ENCODE assay signal across 12 cellular contexts in genomic region chr2:160223560-160223959, GRCh38. TPM values are rescaled to one million over a fixed set of nuclear protein-coding genes. Genes with fewer than 3 reads are reported as not detected.
DNase-seq lines count a peak whose midpoint lies in the region; ATAC-seq and TF ChIP-seq lines count a peak whose summit lies in the region.
"Had no signal": no experiment of that assay in that cellular context is flagged by ENCODE, and none has a peak within 500 bp of the region (broad histone marks: within the 10 kb centered on the region; RNA-seq: fewer than 3 reads in every experiment).

No MANE protein-coding gene starts in this region.

- H3K27me3 ChIP-seq in PC-9 (ENCODE audit: insufficient read depth, low read depth) (no peaks in the 10 kb centered on the region), skeletal muscle satellite cell (ENCODE audit: control insufficient read depth, insufficient read depth, low read length) (no peaks in the 10 kb centered on the region), dorsolateral prefrontal cortex (no peaks in the 10 kb centered on the region)

- POLR2A ChIA-PET in activated CD4-positive, alpha-beta T cell treated with anti-CD3 and anti-CD28 coated beads for 36 hours (lab: Charles Lee), result no interaction called here
- POLR2A ChIA-PET in PC-9 (lab: Charles Lee; ENCODE audit: unreplicated experiment), result interaction anchor here (0.6 to 1.2 kb wide), 2 partner anchors 47 to 359 kb away, joined by 3 to 6 read pairs; no protein-coding TSS in a partner anchor

- peaks cover 14% of the 10 kb centered on the region for H3K27me3 Mint-ChIP-seq in activated CD4-positive, alpha-beta T cell treated with anti-CD3 and anti-CD28 coated beads for 36 hours

- intact Hi-C loops in activated CD4-positive, alpha-beta T cell treated with anti-CD3 and anti-CD28 coated beads for 36 hours (cut with DNase I, micrococcal nuclease), result loop anchor here (5.0 kb wide), 5 partner anchors 74 to 936 kb away; partner anchors contain the start of gene WDSUB1 (in 1 of the 2)
- intact Hi-C loops in PC-9 (cut with micrococcal nuclease; ENCODE audit: unreplicated experiment) (no loop called here), dorsolateral prefrontal cortex (cut with DNase I) (no loop called here)

- H3K27ac Mint-ChIP-seq in activated CD4-positive, alpha-beta T cell treated with anti-CD3 and anti-CD28 coated beads for 36 hours, result peak overlapping the region; percentile 75

- H3K4me1 ChIP-seq in PC-9 (replicated peaks; ENCODE audit: insufficient read depth) (peaks cover 93% of the 10 kb centered on the region), skeletal muscle satellite cell (ENCODE audit: control insufficient read depth, insufficient read depth, low read length) (peaks cover 87% of the 10 kb centered on the region)

- H3K4me3 Mint-ChIP-seq in activated CD4-positive, alpha-beta T cell treated with anti-CD3 and anti-CD28 coated beads for 36 hours, result no peak overlapping the region

- ATAC-seq in activated CD4-positive, alpha-beta T cell treated with anti-CD3 and anti-CD28 coated beads for 36 hours, result no peak

- H3K9me2 ChIP-seq in PC-9 (ENCODE audit: insufficient read depth), result no peaks in the 10 kb centered on the region

- CTCF ChIA-PET in activated CD4-positive, alpha-beta T cell treated with anti-CD3 and anti-CD28 coated beads for 36 hours (lab: Charles Lee), result interaction anchor here (1.5 to 1.9 kb wide), 2 partner anchors 113 to 206 kb away, joined by 4 read pairs; no protein-coding TSS in a partner anchor
- CTCF ChIA-PET in PC-9 (lab: Charles Lee), result interaction anchor here (1.0 kb wide), 1 partner anchor 16 kb away, joined by 3 read pairs; no protein-coding TSS in a partner anchor

- peak overlapping the region; percentile 80 for H3K9ac ChIP-seq in skeletal muscle satellite cell (ENCODE audit: low read depth, low read length)

- 0 out of 2 replicates have a peak, but pooled peaks cover 4% of the 10 kb centered on the region for H3K79me2 ChIP-seq in PC-9 (ENCODE audit: low read depth)

- DNase-seq in activated CD4-positive, alpha-beta T cell treated with anti-CD3 and anti-CD28 coated beads for 36 hours, result no peak
- no peak for DNase-seq in activated CD4-positive, alpha-beta T cell treated with anti-CD3 and anti-CD28 coated beads, Interleukin-2, amount 50 U/mL, for 1 hour
- no peak for DNase-seq in PC-9
- peak; percentile 60 for DNase-seq in epithelial cell of esophagus (ENCODE audit: low read depth)
- DNase-seq in middle frontal gyrus (ENCODE audit: extremely low spot score, low spot score), result no peak
- no peak for DNase-seq in pons (ENCODE audit: low spot score)
- no peak for DNase-seq in dorsolateral prefrontal cortex
- DNase-seq: activated CD4-positive, alpha-beta T cell treated with anti-CD3 and anti-CD28 coated beads for 1 hour; NCI-H2107 had no signal

- peaks cover 67% of the 10 kb centered on the region for H3F3A ChIP-seq in PC-9 (ENCODE audit: insufficient read depth, low read depth)

- H3K4me2 ChIP-seq in PC-9 (peak overlapping the region; percentile 65), skeletal muscle satellite cell (ENCODE audit: low read length) (peak overlapping the region; percentile 68)

- peak overlapping the region; percentile 100 for H3K27ac ChIP-seq in PC-9
- no peak overlapping the region for H3K27ac ChIP-seq in dorsolateral prefrontal cortex

- H3K36me3 ChIP-seq in PC-9 (ENCODE audit: low read depth) (no peaks in the 10 kb centered on the region), skeletal muscle satellite cell (ENCODE audit: insufficient read depth, low read length) (no peaks in the 10 kb centered on the region)

- H2AFZ ChIP-seq in PC-9, result no peak overlapping the region

- peaks cover 56% of the 10 kb centered on the region for H3K4me1 Mint-ChIP-seq in activated CD4-positive, alpha-beta T cell treated with anti-CD3 and anti-CD28 coated beads for 36 hours

- no peak for TF ChIP-seq CTCF in PC-9 (conservative IDR thresholded peaks at IDR 0.05)
- TF ChIP-seq CTCF in epithelial cell of esophagus (IDR thresholded peaks at IDR 0.05; ENCODE audit: insufficient read depth, low read depth, low read length, missing control alignments), result no peak
- no peak for TF ChIP-seq CTCF in dorsolateral prefrontal cortex (IDR thresholded peaks at IDR 0.05 in 54 of 56, conservative IDR thresholded peaks at IDR 0.05 in 2 of 56; ENCODE audit: low read depth in 1 of 56, partially characterized antibody in 56 of 56)

- H3K4me3 ChIP-seq in PC-9, result no peak overlapping the region
- no peak overlapping the region for H3K4me3 ChIP-seq in epithelial cell of esophagus (ENCODE audit: low read length)
- no peak overlapping the region for H3K4me3 ChIP-seq in skeletal muscle satellite cell (ENCODE audit: low read length)
- H3K4me3 ChIP-seq in dorsolateral prefrontal cortex, result no peak overlapping the region
- H3K4me3 ChIP-seq: coronary artery had no signal

- no TSS peak for BruUV-seq in PC-9 (replicated peaks; lab: Mats Ljungman, UMichigan)

- no peaks in the 10 kb centered on the region for H3K36me3 Mint-ChIP-seq in activated CD4-positive, alpha-beta T cell treated with anti-CD3 and anti-CD28 coated beads for 36 hours (ENCODE audit: low read depth)

- no peaks in the 10 kb centered on the region for H4K20me1 ChIP-seq in PC-9 (ENCODE audit: insufficient read depth)

- H3K9me3 ChIP-seq in PC-9 (ENCODE audit: insufficient read depth, low read depth) (no peaks in the 10 kb centered on the region), skeletal muscle satellite cell (replicated peaks; ENCODE audit: low read length) (no peaks in the 10 kb centered on the region)

- H3K9me3 Mint-ChIP-seq in activated CD4-positive, alpha-beta T cell treated with anti-CD3 and anti-CD28 coated beads for 36 hours (ENCODE audit: low read depth), result no peaks in the 10 kb centered on the region

RNA-seq across cellular contexts. Expression of gene ITGB6, which starts 23.5 kb away (rescaled TPM):
- total RNA-seq in activated CD4-positive, alpha-beta T cell treated with anti-CD3 and anti-CD28 coated beads for 36 hours, result not detected
- total RNA-seq in PC-9 (2021) (24.3 and 30.6 TPM in 2 replicates), dorsolateral prefrontal cortex (not detected)
- 0.25 and 2.2 TPM in 2 replicates for total RNA-seq in skeletal muscle satellite cell (2012; rRNA removed)
- total RNA-seq: fibroblast of villous mesenchyme had no signal

Comparison
In these comparisons a context has a peak if more than half of its experiments do, and no peak if none do; other contexts are left out.
1. RNA of gene ITGB6, which starts 23.5 kb away (total RNA-seq): 24.3 to 30.6 TPM in PC-9; not detected in activated CD4-positive, alpha-beta T cell treated with anti-CD3 and anti-CD28 coated beads for 36 hours and not detected in dorsolateral prefrontal cortex; every median in the first group is over 10 times any median in the second.
2. intact Hi-C loops: an anchor here in activated CD4-positive, alpha-beta T cell treated with anti-CD3 and anti-CD28 coated beads for 36 hours (5.0 kb wide); none called in PC-9 and dorsolateral prefrontal cortex.